ENCODE assay signal across 12 cellular contexts in the genomic region with DNA sequence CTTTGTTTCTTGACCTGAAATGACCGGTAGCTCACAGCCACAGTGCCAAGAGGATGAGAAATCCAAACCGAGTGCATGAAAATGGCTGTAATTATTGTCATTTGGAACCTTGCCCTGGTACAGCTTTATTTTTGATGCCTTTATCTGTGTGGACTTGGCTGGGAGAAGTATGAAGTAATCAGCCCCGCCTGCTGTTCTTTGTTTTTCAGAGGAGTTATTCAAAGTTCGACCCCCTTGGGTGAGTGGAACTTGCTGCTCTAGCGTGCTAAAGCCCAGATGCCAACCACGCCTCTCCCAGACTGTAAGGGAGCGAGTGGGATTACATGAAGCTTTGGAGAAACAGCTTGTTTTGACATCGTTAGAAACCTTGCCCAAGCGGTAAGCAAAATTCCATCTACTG. TPM values are rescaled to one million over a fixed set of nuclear protein-coding genes. Genes with fewer than 3 reads are reported as not detected.
DNase-seq lines count a peak whose midpoint lies in the region; ATAC-seq and TF ChIP-seq lines count a peak whose summit lies in the region.
"Had no signal": no experiment of that assay in that cellular context is flagged by ENCODE, and none has a peak within 500 bp of the region (broad histone marks: within the 10 kb centered on the region; RNA-seq: fewer than 3 reads in every experiment).

No MANE protein-coding gene starts in this region.

- ATAC-seq in sciatic nerve (peak; percentile 88), HG03457 (IDR thresholded peaks at IDR 0.05; ENCODE audit: unreplicated experiment) (no peak), GM21526 (IDR thresholded peaks at IDR 0.05; ENCODE audit: low FRiP score, unreplicated experiment) (no peak)

- intact Hi-C loops in sciatic nerve (cut with DNase I), result no loop called here

- DNase-seq in H4 (ENCODE audit: low spot score), result peak; percentile 21
- DNase-seq in NCI-H748 treated with DMSO at 0.1 percent for 48 hours (lab: John Stamatoyannopoulos, UW), result peak; percentile 43
- DNase-seq in foreskin fibroblast, result peak; percentile 29 to 66
- no peak for DNase-seq in sciatic nerve (ENCODE audit: low spot score)
- no peak for DNase-seq in T-helper 1 cell
- no peak for DNase-seq in NCI-H526 (lab: John Stamatoyannopoulos, UW)
- DNase-seq: activated CD4-positive, alpha-beta T cell treated with anti-CD3 and anti-CD28 coated beads for 4 hours; Karpas-422; Peyer's patch had no signal

- no peak overlapping the region for H3K4me3 ChIP-seq in foreskin fibroblast (ENCODE audit: low read depth in 1 of 2, low read length in 2 of 2)
- H3K4me3 ChIP-seq: Peyer's patch had no signal

- TF ChIP-seq CTCF in foreskin fibroblast (IDR thresholded peaks at IDR 0.05; ENCODE audit: low read depth, low read length), result no peak

RNA-seq across cellular contexts. Expression of a gene that starts 48.3 kb away (rescaled TPM):
- total RNA-seq in H4 (2014; rRNA removed; shearing (Covaris generic)), result not detected in 2 replicates
- total RNA-seq in sciatic nerve, result 0.49 TPM
- total RNA-seq: endothelial cell of umbilical vein had no signal

Comparison
In these comparisons a context has a peak if more than half of its experiments do, and no peak if none do; other contexts are left out.
1. DNase-seq: peak in H4 (single experiment), NCI-H748 treated with DMSO at 0.1 percent for 48 hours (single experiment) and foreskin fibroblast (2 of 2); none in sciatic nerve (single experiment), T-helper 1 cell (0 of 5) and NCI-H526 (0 of 2).